ENCODE assay signal across 1 cellular context in genomic region chr4:182465979-182466378, GRCh38.
A peak's percentile ranks its signal among the peaks of the same experiment; 100 is the strongest.
TF ChIP-seq lines count a peak whose summit lies in the region.

No MANE protein-coding gene starts in this region.

TF ChIP-seq in HEK293, 187 proteins besides CTCF, POLR2A, EP300 and RAD21 (continued from another document):
- TF ChIP-seq, protein P1, sequence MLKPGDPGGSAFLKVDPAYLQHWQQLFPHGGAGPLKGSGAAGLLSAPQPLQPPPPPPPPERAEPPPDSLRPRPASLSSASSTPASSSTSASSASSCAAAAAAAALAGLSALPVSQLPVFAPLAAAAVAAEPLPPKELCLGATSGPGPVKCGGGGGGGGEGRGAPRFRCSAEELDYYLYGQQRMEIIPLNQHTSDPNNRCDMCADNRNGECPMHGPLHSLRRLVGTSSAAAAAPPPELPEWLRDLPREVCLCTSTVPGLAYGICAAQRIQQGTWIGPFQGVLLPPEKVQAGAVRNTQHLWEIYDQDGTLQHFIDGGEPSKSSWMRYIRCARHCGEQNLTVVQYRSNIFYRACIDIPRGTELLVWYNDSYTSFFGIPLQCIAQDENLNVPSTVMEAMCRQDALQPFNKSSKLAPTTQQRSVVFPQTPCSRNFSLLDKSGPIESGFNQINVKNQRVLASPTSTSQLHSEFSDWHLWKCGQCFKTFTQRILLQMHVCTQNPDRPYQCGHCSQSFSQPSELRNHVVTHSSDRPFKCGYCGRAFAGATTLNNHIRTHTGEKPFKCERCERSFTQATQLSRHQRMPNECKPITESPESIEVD (tag by site-specific recombination; IDR thresholded peaks at IDR 0.05), result peak; percentile 85
- peak; percentile 42; the same call in 1 of the 2 replicates for TF ChIP-seq IKZF3 (tag by site-specific recombination; IDR thresholded peaks at IDR 0.05)
- TF ChIP-seq FEZF1 (tag by site-specific recombination; IDR thresholded peaks at IDR 0.05), result peak; percentile 28; the same call in 1 of the 2 replicates
- no peak for TF ChIP-seq ZNF2 (tag by site-specific recombination; IDR thresholded peaks at IDR 0.05)
- TF ChIP-seq WT1 (tag by site-specific recombination; IDR thresholded peaks at IDR 0.05), result peak; percentile 63; the same call in 1 of the 2 replicates
- TF ChIP-seq OSR2 (tag by site-specific recombination; IDR thresholded peaks at IDR 0.05), result peak; percentile 66
